8 cellular contexts compared by ENCODE assay signal in the genomic region with DNA sequence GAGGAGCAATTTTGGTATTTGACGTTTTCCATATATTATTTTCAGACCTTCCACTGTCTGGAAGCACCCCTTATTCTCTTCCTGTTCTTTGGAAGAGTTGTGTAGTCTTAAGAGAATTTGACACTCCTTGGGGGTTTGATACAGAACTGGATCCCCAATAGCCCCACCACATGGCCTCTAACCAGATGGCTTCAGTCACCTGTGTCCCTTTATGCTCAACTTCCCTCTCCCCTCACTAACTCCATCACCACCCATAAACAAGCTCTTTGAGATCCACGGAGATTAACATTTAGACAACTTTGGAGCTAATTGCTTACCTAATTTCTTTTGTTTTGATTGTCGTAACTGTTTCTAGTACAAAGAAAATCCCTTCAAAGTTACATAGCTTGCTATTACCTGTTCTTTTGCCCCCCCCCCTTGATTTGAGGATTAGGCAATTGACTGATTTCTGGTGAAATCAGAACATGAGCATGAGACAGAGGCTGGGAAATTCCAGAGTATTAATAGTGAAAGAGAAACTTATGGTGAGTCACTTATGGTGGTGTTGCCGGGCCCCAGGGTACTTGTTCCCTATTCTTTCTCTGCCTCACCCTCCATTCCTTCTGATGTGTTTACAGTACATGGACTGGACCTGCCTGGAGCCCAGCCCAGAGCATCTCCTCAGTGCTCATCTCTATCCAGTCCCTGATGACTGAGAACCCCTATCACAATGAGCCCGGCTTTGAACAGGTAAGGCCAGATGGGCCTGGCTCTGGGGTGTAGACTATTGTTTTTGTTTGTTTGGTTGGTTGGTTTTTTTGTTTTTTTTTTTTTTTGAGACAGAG. TPM values are rescaled to one million over a fixed set of nuclear protein-coding genes. Genes with fewer than 3 reads are reported as not detected.
DNase-seq lines count a peak whose midpoint lies in the region; ATAC-seq, FAIRE-seq and TF ChIP-seq lines count a peak whose summit lies in the region.

No MANE protein-coding gene starts in this region.

- H3K36me3 ChIP-seq in SK-N-MC (ENCODE audit: insufficient read depth, low read length), result peaks cover 95% of the 10 kb centered on the region
- peaks cover 38% of the 10 kb centered on the region for H3K36me3 ChIP-seq in bronchial epithelial cell (ENCODE audit: control insufficient read depth, insufficient read depth, low read length)

- no peak overlapping the region for H3K9ac ChIP-seq in SK-N-MC (ENCODE audit: insufficient read length)

- no peak overlapping the region for H3K4me3 ChIP-seq in SK-N-MC
- no peak overlapping the region for H3K4me3 ChIP-seq in bronchial epithelial cell (ENCODE audit: low read depth, low read length)

- in situ Hi-C loops in G401 (cut with HindIII; ENCODE audit: low sequenced_read_pairs), result no loop called here

- H3K9me3 ChIP-seq in SK-N-MC (ENCODE audit: low read depth, low read length), result no peaks in the 10 kb centered on the region

- H3K27ac ChIP-seq in SK-N-MC (0 out of 2 replicates have a peak overlapping the region, but pooled peaks have one; percentile 26), caudate nucleus (ENCODE audit: low read depth, low read length) (no peak overlapping the region)

- DNase-seq in SK-N-MC (ENCODE audit: low read depth, low spot score), result no peak
- peak; percentile 96 for DNase-seq in bronchial epithelial cell (ENCODE audit: low read depth)
- no peak for DNase-seq in omental fat pad (ENCODE audit: low spot score)
- DNase-seq in G401 (ENCODE audit: low spot score), result no peak
- DNase-seq in caudate nucleus (lab: John Stamatoyannopoulos, UW), result no peak
- no peak for DNase-seq in cerebellar cortex (ENCODE audit: low spot score)

- H3K27me3 ChIP-seq in bronchial epithelial cell (ENCODE audit: control insufficient read depth, insufficient read depth, low read length), result no peaks in the 10 kb centered on the region

- no peak for FAIRE-seq in bronchial epithelial cell (lab: Jason Lieb, UNC)

- ATAC-seq in GM18511 (IDR thresholded peaks at IDR 0.05; ENCODE audit: unreplicated experiment) (peak; percentile 88), HG02840 (IDR thresholded peaks at IDR 0.05; ENCODE audit: low FRiP score, unreplicated experiment) (peak; percentile 77), omental fat pad (ENCODE audit: low FRiP score) (peak; percentile 92)

- no peak for TF ChIP-seq CTCF in bronchial epithelial cell (IDR thresholded peaks at IDR 0.05; ENCODE audit: insufficient read depth, low read length, severe bottlenecking)
- no peak for TF ChIP-seq CTCF in omental fat pad (IDR thresholded peaks at IDR 0.05)

RNA-seq across cellular contexts. Expression of a gene that starts 7.5 kb away (rescaled TPM):
- total RNA-seq in bronchial epithelial cell, result 37.9 and 71.8 TPM in 2 replicates
- 10 to 100 TPM; 54.0 to 63.2 (median 56.5) TPM for total RNA-seq in omental fat pad
- total RNA-seq in G401 (2014; rRNA removed; shearing (Covaris generic)), result 71.2 and 71.3 TPM in 2 replicates

RNA-seq across cellular contexts. Expression of a gene that starts 23.1 kb away (rescaled TPM):
- 21.4 and 23.4 TPM in 2 replicates for total RNA-seq in bronchial epithelial cell
- total RNA-seq in omental fat pad, result 100 to 1,000 TPM in 1 of 4 donors, 10 to 100 TPM in 3; 47.9 to 106 (median 83.0) TPM
- 62.0 and 83.3 TPM in 2 replicates for total RNA-seq in G401 (2014; rRNA removed; shearing (Covaris generic))

RNA-seq across cellular contexts. Expression of a gene that starts 29.0 kb away (rescaled TPM):
- total RNA-seq in bronchial epithelial cell (77.7 and 98.3 TPM in 2 replicates), omental fat pad (10 to 100 TPM; 64.0 to 91.9 (median 76.8) TPM)
- 206 and 275 TPM in 2 replicates for total RNA-seq in G401 (2014; rRNA removed; shearing (Covaris generic))

RNA-seq across cellular contexts. Expression of a gene that starts 52.7 kb away (rescaled TPM):
- total RNA-seq in bronchial epithelial cell, result not detected in 2 replicates
- not detected for total RNA-seq in omental fat pad
- 0.20 and 1.5 TPM in 2 replicates for total RNA-seq in G401 (2014; rRNA removed; shearing (Covaris generic))
